In the genomic region with DNA sequence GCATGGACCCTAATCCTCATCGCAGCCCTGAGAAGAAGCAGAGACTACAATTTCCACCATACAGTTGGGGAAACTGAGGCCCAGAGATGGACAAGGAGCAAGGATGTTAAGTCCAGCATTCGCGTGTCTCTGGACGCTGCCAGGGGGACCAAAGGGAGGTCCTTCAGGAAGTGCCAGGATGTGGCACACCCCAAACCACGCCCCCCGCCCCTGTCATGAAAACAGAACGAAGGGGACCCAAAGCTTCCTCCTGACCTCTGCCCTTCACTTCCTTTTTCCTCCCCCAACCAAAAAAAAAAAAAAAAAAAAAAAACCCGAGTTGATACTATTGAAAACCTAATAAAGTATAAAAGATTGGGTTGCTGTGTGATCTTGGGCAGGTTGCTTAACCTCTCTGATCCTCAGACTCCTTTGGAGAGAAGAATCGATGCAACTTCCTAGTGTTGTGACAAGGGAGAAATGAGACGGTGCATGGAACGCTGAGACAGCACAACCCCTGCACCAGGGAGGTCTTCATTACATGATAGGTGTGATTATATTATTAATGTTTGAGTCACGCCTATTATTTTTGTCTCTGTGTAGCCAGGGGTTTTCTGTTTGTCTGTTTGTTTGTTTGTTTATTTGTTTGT, we compare ENCODE assay signal across 1 cellular context.
TF ChIP-seq lines count a peak whose summit lies in the region.

No MANE protein-coding gene starts in this region.

TF ChIP-seq in H1, 55 proteins besides CTCF, POLR2A, EP300 and RAD21:
- peak; percentile 97 for TF ChIP-seq KDM1A (IDR thresholded peaks at IDR 0.05; ENCODE audit: borderline replicate concordance, low read length)
- no peak for TF ChIP-seq BCL11A (IDR thresholded peaks at IDR 0.05; ENCODE audit: low read depth in 2 of 2, low read length in 2 of 2)
- TF ChIP-seq HDAC2 (IDR thresholded peaks at IDR 0.05; ENCODE audit: borderline replicate concordance in 1 of 2, low read depth in 2 of 2, low read length in 2 of 2): peak in 1 of 2 experiments; percentile 92; a peak in 1 of 4 replicates
TF ChIP-seq in H1: peak in this region for 2.
